ENCODE assay signal across 1 cellular context in genomic region chr3:17412950-17413530, GRCh38.
TF ChIP-seq lines count a peak whose summit lies in the region.

No MANE protein-coding gene starts in this region.

TF ChIP-seq in K562, 482 proteins besides CTCF, POLR2A, EP300 and RAD21 (continued from another document):
- TF ChIP-seq SAP30 (IDR thresholded peaks at IDR 0.05; ENCODE audit: borderline replicate concordance, insufficient read depth, low read depth, low read length, poor library complexity, severe bottlenecking) (no peak), CC2D1A (IDR thresholded peaks at IDR 0.05) (peak; percentile 49; the same call in 1 of the 2 replicates), ATF3 (IDR thresholded peaks at IDR 0.05) (no peak), ATF3 (CRISPR knock-in tag; conservative IDR thresholded peaks at IDR 0.05) (no peak), SMC3 (conservative IDR thresholded peaks at IDR 0.05; ENCODE audit: insufficient read depth, low read depth, low read length) (peak; percentile 78; the same call in 1 of the 2 replicates), JUND (IDR thresholded peaks at IDR 0.05; ENCODE audit: borderline replicate concordance, low read depth, low read length) (peak; percentile 27; the same call in 1 of the 2 replicates), JUND (tag; IDR thresholded peaks at IDR 0.05; ENCODE audit: borderline replicate concordance, low read depth, low read length) (no peak), HMBOX1 (IDR thresholded peaks at IDR 0.05) (0 out of 2 replicates have a peak, but pooled peaks have one; percentile 32), ZNF609 (CRISPR knock-in tag; IDR thresholded peaks at IDR 0.05; ENCODE audit: borderline replicate concordance) (no peak), GTF2E2 (tag; IDR thresholded peaks at IDR 0.05) (no peak), ZNF184 (CRISPR knock-in tag; IDR thresholded peaks at IDR 0.05) (no peak), HMGXB4 (CRISPR knock-in tag; IDR thresholded peaks at IDR 0.05) (no peak), VEZF1 (CRISPR knock-in tag; IDR thresholded peaks at IDR 0.05) (no peak), MCM2 (IDR thresholded peaks at IDR 0.05; ENCODE audit: low read depth) (no peak), BRD9 (IDR thresholded peaks at IDR 0.05; ENCODE audit: low read depth, partially characterized antibody) (peak; percentile 45), ZEB2 (IDR thresholded peaks at IDR 0.05) (0 out of 2 replicates have a peak, but pooled peaks have one; percentile 22), PPARD (CRISPR knock-in tag; IDR thresholded peaks at IDR 0.05) (no peak), DEAF1 (CRISPR knock-in tag; IDR thresholded peaks at IDR 0.05) (peak; percentile 86)
TF ChIP-seq in K562: peak in this region for 10.
